Comparison of ENCODE assay signal across 7 cellular contexts in genomic region chr5:146183403-146183802, GRCh38. TPM values are rescaled to one million over a fixed set of nuclear protein-coding genes. Genes with fewer than 3 reads are reported as not detected.
DNase-seq lines count a peak whose midpoint lies in the region; ATAC-seq and TF ChIP-seq lines count a peak whose summit lies in the region.
"Not testable (repeated sequence)": the region's sequence is repeated elsewhere in the genome, so short reads cannot be mapped to it uniquely, and the experiment has no call there.

No MANE protein-coding gene starts in this region.

- peak overlapping the region; percentile 73 for H3K4me2 ChIP-seq in GM23338
- peak overlapping the region; percentile 94 for H3K4me2 ChIP-seq in skeletal muscle satellite cell (ENCODE audit: low read length)

- peaks cover 17% of the 10 kb centered on the region; the same call in 1 of the 2 replicates for H3K36me3 ChIP-seq in GM23338 (ENCODE audit: insufficient read depth)
- not testable (repeated sequence) for H3K36me3 ChIP-seq in Panc1 (ENCODE audit: control insufficient read depth, insufficient read depth, low read length); left ventricle myocardium inferior; skeletal muscle satellite cell (ENCODE audit: insufficient read depth, low read length)

- H3K4me3 Mint-ChIP-seq in GM23338: peak overlapping the region; percentile 100; the same call in 2 of the 3 replicates
- peak overlapping the region; percentile 89 to 100 for H3K4me3 Mint-ChIP-seq in activated T-cell treated with anti-CD3 and anti-CD28 coated beads, Interleukin-2, amount 50 U/mL, for 72 hours
- peak overlapping the region; percentile 90 to 99 (median 96) for H3K4me3 Mint-ChIP-seq in naive B cell

- peaks cover 21% of the 10 kb centered on the region for H3K27me3 Mint-ChIP-seq in GM23338 (ENCODE audit: insufficient read depth, low read depth, poor library complexity)
- H3K27me3 Mint-ChIP-seq in activated T-cell treated with anti-CD3 and anti-CD28 coated beads, Interleukin-2, amount 50 U/mL, for 72 hours (ENCODE audit: low read depth); naive B cell: not testable (repeated sequence)

- 0 out of 2 replicates have a peak overlapping the region, but pooled peaks have one; percentile 38 for H2AFZ ChIP-seq in GM23338

- peaks cover 34% of the 10 kb centered on the region for H3K36me3 Mint-ChIP-seq in GM23338 (ENCODE audit: low read depth)
- H3K36me3 Mint-ChIP-seq in activated T-cell treated with anti-CD3 and anti-CD28 coated beads, Interleukin-2, amount 50 U/mL, for 72 hours (ENCODE audit: insufficient read depth in 2 of 2): peaks cover 8 to 19% of the 10 kb centered on the region in 2 donors
- H3K36me3 Mint-ChIP-seq in naive B cell: not testable (repeated sequence)

- not testable (repeated sequence) for TF ChIP-seq CTCF in GM23338 (conservative IDR thresholded peaks at IDR 0.05; ENCODE audit: low read depth in 2 of 2); Panc1 (IDR thresholded peaks at IDR 0.05); left ventricle myocardium inferior (IDR thresholded peaks at IDR 0.05; ENCODE audit: borderline replicate concordance)

- not testable (repeated sequence) for H3K9me3 Mint-ChIP-seq in GM23338; activated T-cell treated with anti-CD3 and anti-CD28 coated beads, Interleukin-2, amount 50 U/mL, for 72 hours; naive B cell

- CTCF ChIA-PET in Panc1 (lab: Charles Lee): interaction anchor here (1.1 kb wide), 1 partner anchor 20 kb away, joined by 3 read pairs; the partner anchor contains the start of gene RBM27

- not testable (repeated sequence) for H3K27ac Mint-ChIP-seq in GM23338; activated T-cell treated with anti-CD3 and anti-CD28 coated beads, Interleukin-2, amount 50 U/mL, for 72 hours
- H3K27ac Mint-ChIP-seq in naive B cell: peak overlapping the region in 4 of 6 donors; percentile 20 to 98 (median 68)

- peaks cover 39% of the 10 kb centered on the region for H3K79me2 ChIP-seq in GM23338 (replicated peaks; ENCODE audit: insufficient read depth)

- H3K9me2 ChIP-seq in GM23338 (ENCODE audit: insufficient read depth): not testable (repeated sequence)

- H3K9me3 ChIP-seq in Panc1 (ENCODE audit: control insufficient read depth, insufficient read depth, low read depth, low read length); left ventricle myocardium inferior (replicated peaks); skeletal muscle satellite cell (replicated peaks; ENCODE audit: low read length): not testable (repeated sequence)

- in situ Hi-C loops in Panc1 (cut with HindIII; ENCODE audit: low pct_unique_long_range_greater_than_20kb, low sequenced_read_pairs): not testable (repeated sequence)

- not testable (repeated sequence) for ATAC-seq in GM23338; Panc1; activated T-cell treated with anti-CD3 and anti-CD28 coated beads, Interleukin-2, amount 50 U/mL, for 72 hours (replicated peaks in 1 of 2); naive B cell (ENCODE audit: low read depth in 2 of 2)

- POLR2A ChIA-PET in Panc1 (lab: Charles Lee): interaction anchor here (0.7 kb wide), 1 partner anchor 15 kb away, joined by 3 read pairs; no protein-coding TSS in a partner anchor

- H3K27ac ChIP-seq in GM23338 (ENCODE audit: low read depth) (peak overlapping the region; percentile 86), Panc1 (ENCODE audit: low read length) (peak overlapping the region; percentile 81), cingulate gyrus (ENCODE audit: low read depth, low read length) (peak overlapping the region; percentile 78), left ventricle myocardium inferior (replicated peaks) (peak overlapping the region; percentile 89)

- H3K4me3 ChIP-seq in GM23338 (peak overlapping the region; percentile 52), Panc1 (ENCODE audit: low read depth in 2 of 2, low read length in 2 of 2) (peak overlapping the region; percentile 77 to 83), left ventricle myocardium inferior (peak overlapping the region; percentile 71), skeletal muscle satellite cell (ENCODE audit: low read length) (peak overlapping the region; percentile 91)

- BruUV-seq in Panc1 (replicated peaks; lab: Mats Ljungman, UMichigan): not testable (repeated sequence)

- not testable (repeated sequence) for DNase-seq in GM23338 (ENCODE audit: low spot score); Panc1 (ENCODE audit: low read depth, low spot score); activated T-cell treated with anti-CD3 and anti-CD28 coated beads, Interleukin-2, amount 50 U/mL, for 72 hours; left ventricle myocardium inferior; naive B cell

- H4K20me1 ChIP-seq in GM23338 (replicated peaks; ENCODE audit: insufficient read depth): peaks cover 15% of the 10 kb centered on the region

- not testable (repeated sequence) for H3K27me3 ChIP-seq in GM23338 (ENCODE audit: insufficient read depth); Panc1 (ENCODE audit: control insufficient read depth, insufficient read depth, low read length); left ventricle myocardium inferior (ENCODE audit: low read depth); skeletal muscle satellite cell (ENCODE audit: control insufficient read depth, insufficient read depth, low read length)

- peaks cover 16% of the 10 kb centered on the region for H3K4me1 ChIP-seq in GM23338 (ENCODE audit: insufficient read depth)
- H3K4me1 ChIP-seq in Panc1 (ENCODE audit: control insufficient read depth, insufficient read depth, low read length); skeletal muscle satellite cell (ENCODE audit: control insufficient read depth, insufficient read depth, low read length): not testable (repeated sequence)
- peaks cover 26% of the 10 kb centered on the region for H3K4me1 ChIP-seq in left ventricle myocardium inferior

- not testable (repeated sequence) for H3K4me1 Mint-ChIP-seq in GM23338
- peaks cover 39% of the 10 kb centered on the region for H3K4me1 Mint-ChIP-seq in activated T-cell treated with anti-CD3 and anti-CD28 coated beads, Interleukin-2, amount 50 U/mL, for 72 hours (ENCODE audit: low read depth)
- H3K4me1 Mint-ChIP-seq in naive B cell: peaks cover 14 to 27% (median 18%) of the 10 kb centered on the region in 3 donors

- H3K9ac ChIP-seq in skeletal muscle satellite cell (ENCODE audit: low read depth, low read length): peak overlapping the region; percentile 75

- H3F3A ChIP-seq in GM23338 (replicated peaks; ENCODE audit: low read depth): not testable (repeated sequence)

- intact Hi-C loops in Panc1 (cut with micrococcal nuclease; ENCODE audit: unreplicated experiment); left ventricle myocardium inferior (cut with micrococcal nuclease): not testable (repeated sequence)

RNA-seq across cellular contexts. Expression of gene LARS1, which starts 1.0 kb away (rescaled TPM):
- total RNA-seq in GM23338 (2014; rRNA removed; shearing (Covaris generic)): 207 and 235 TPM in 2 replicates
- polyA plus RNA-seq in GM23338 (2016; fragmentation: Nextera tagmentation; extraction: Ambion mirVana) (557 and 576 TPM in 2 replicates), naive B cell (ENCODE audit: low read depth in 6 of 6) (100 to 1,000 TPM in 5 of 6 donors, 10 to 100 TPM in 1; 96.0 to 136 (median 126) TPM)
- total RNA-seq in Panc1 (2021; ENCODE audit: unreplicated experiment) (137 TPM), left ventricle myocardium inferior (92.8 TPM)
- polyA plus RNA-seq in Panc1 (2012; ENCODE audit: insufficient read length): 79.9 TPM
- total RNA-seq in activated T-cell treated with anti-CD3 and anti-CD28 coated beads, Interleukin-2, amount 50 U/mL, for 72 hours: 100 to 1,000 TPM; 150 to 191 TPM
- total RNA-seq in skeletal muscle satellite cell (2012; rRNA removed): 110 and 116 TPM in 2 replicates

RNA-seq across cellular contexts. Expression of gene RBM27, which starts 20.0 kb away (rescaled TPM):
- 59.5 and 77.2 TPM in 2 replicates for total RNA-seq in GM23338 (2014; rRNA removed; shearing (Covaris generic))
- polyA plus RNA-seq in GM23338 (2016; fragmentation: Nextera tagmentation; extraction: Ambion mirVana) (22.4 and 24.0 TPM in 2 replicates), naive B cell (ENCODE audit: low read depth in 6 of 6) (1 to 10 TPM; 6.1 to 9.4 (median 8.0) TPM)
- total RNA-seq in Panc1 (2021; ENCODE audit: unreplicated experiment) (22.5 TPM), left ventricle myocardium inferior (15.9 TPM)
- polyA plus RNA-seq in Panc1 (2012; ENCODE audit: insufficient read length): 7.6 TPM
- total RNA-seq in activated T-cell treated with anti-CD3 and anti-CD28 coated beads, Interleukin-2, amount 50 U/mL, for 72 hours: 10 to 100 TPM; 24.3 to 24.7 TPM
- 19.7 and 26.9 TPM in 2 replicates for total RNA-seq in skeletal muscle satellite cell (2012; rRNA removed)
